ENCODE assay signal across 8 cellular contexts in genomic region chr9:72592501-72593403, GRCh38.
DNase-seq lines count a peak whose midpoint lies in the region; ATAC-seq and TF ChIP-seq lines count a peak whose summit lies in the region.

No MANE protein-coding gene starts in this region.

- H3K4me3 Mint-ChIP-seq in activated CD4-positive, alpha-beta memory T cell treated with anti-CD3 and anti-CD28 coated beads for 36 hours: no peak overlapping the region

- no peaks in the 10 kb centered on the region for H3K36me3 ChIP-seq in ovary

- TF ChIP-seq EP300 in ovary (IDR thresholded peaks at IDR 0.05): no peak

- TF ChIP-seq POLR2A in ovary (IDR thresholded peaks at IDR 0.05): no peak

- no peaks in the 10 kb centered on the region for H3K9me3 Mint-ChIP-seq in activated CD4-positive, alpha-beta memory T cell treated with anti-CD3 and anti-CD28 coated beads for 36 hours

- H3K4me1 Mint-ChIP-seq in activated CD4-positive, alpha-beta memory T cell treated with anti-CD3 and anti-CD28 coated beads for 36 hours (ENCODE audit: low read depth): peaks cover 28% of the 10 kb centered on the region

- no peaks in the 10 kb centered on the region for H3K36me3 Mint-ChIP-seq in activated CD4-positive, alpha-beta memory T cell treated with anti-CD3 and anti-CD28 coated beads for 36 hours

- POLR2A ChIA-PET in activated CD4-positive, alpha-beta memory T cell treated with anti-CD3 and anti-CD28 coated beads for 36 hours (lab: Charles Lee): no interaction called here

- peak; percentile 77 for ATAC-seq in GM18868 (IDR thresholded peaks at IDR 0.05; ENCODE audit: unreplicated experiment)
- ATAC-seq in HG03159 (IDR thresholded peaks at IDR 0.05; ENCODE audit: unreplicated experiment): peak; percentile 77
- no peak for ATAC-seq in GM21381 (IDR thresholded peaks at IDR 0.05; ENCODE audit: unreplicated experiment)

- no peak overlapping the region for H3K4me3 ChIP-seq in ovary

- H3K27me3 ChIP-seq in ovary: no peaks in the 10 kb centered on the region

- H3K27ac ChIP-seq in ovary: no peak overlapping the region

- H3K27ac Mint-ChIP-seq in activated CD4-positive, alpha-beta memory T cell treated with anti-CD3 and anti-CD28 coated beads for 36 hours: no peak overlapping the region

- CTCF ChIA-PET in activated CD4-positive, alpha-beta memory T cell treated with anti-CD3 and anti-CD28 coated beads for 36 hours (lab: Charles Lee): interaction anchor here (0.8 to 8.1 kb wide), 17 partner anchors 8 to 312 kb away, joined by 3 to 105 read pairs (median 5); partner anchors contain the start of gene ZFAND5

- 52 to 53% (median 52%) methylated on average over 5 of the region's 5 CpGs for WGBS in ovary, 3 donors

- no peaks in the 10 kb centered on the region for H3K27me3 Mint-ChIP-seq in activated CD4-positive, alpha-beta memory T cell treated with anti-CD3 and anti-CD28 coated beads for 36 hours

- peak; percentile 74 to 93 (median 91) for TF ChIP-seq CTCF in ovary (IDR thresholded peaks at IDR 0.05)

- no peaks in the 10 kb centered on the region for H3K9me3 ChIP-seq in ovary

- no peaks in the 10 kb centered on the region for H3K4me1 ChIP-seq in ovary (ENCODE audit: insufficient read depth)

- intact Hi-C loops in activated CD4-positive, alpha-beta memory T cell treated with anti-CD3 and anti-CD28 coated beads for 36 hours (cut with micrococcal nuclease): loop anchor here (1.0 kb wide), 4 partner anchors 227 to 553 kb away; partner anchors contain the start of gene ZFAND5
- intact Hi-C loops in ovary (cut with DNase I): loop anchor here (5.0 kb wide), 4 partner anchors 225 to 310 kb away; partner anchors contain the start of gene ZFAND5 (in 1 of the 4)

- DNase-seq in COLO829 (ENCODE audit: low spot score): peak; percentile 48
- DNase-seq in NCI-H226: peak; percentile 41
- peak; percentile 30 for DNase-seq in activated CD4-positive, alpha-beta memory T cell treated with anti-CD3 and anti-CD28 coated beads for 36 hours
- DNase-seq in globus pallidus (ENCODE audit: low spot score): peak; percentile 69
- DNase-seq in ovary: peak in 1 of 5 donors; percentile 58
